Comparison of ENCODE assay signal across 8 cellular contexts in the genomic region with DNA sequence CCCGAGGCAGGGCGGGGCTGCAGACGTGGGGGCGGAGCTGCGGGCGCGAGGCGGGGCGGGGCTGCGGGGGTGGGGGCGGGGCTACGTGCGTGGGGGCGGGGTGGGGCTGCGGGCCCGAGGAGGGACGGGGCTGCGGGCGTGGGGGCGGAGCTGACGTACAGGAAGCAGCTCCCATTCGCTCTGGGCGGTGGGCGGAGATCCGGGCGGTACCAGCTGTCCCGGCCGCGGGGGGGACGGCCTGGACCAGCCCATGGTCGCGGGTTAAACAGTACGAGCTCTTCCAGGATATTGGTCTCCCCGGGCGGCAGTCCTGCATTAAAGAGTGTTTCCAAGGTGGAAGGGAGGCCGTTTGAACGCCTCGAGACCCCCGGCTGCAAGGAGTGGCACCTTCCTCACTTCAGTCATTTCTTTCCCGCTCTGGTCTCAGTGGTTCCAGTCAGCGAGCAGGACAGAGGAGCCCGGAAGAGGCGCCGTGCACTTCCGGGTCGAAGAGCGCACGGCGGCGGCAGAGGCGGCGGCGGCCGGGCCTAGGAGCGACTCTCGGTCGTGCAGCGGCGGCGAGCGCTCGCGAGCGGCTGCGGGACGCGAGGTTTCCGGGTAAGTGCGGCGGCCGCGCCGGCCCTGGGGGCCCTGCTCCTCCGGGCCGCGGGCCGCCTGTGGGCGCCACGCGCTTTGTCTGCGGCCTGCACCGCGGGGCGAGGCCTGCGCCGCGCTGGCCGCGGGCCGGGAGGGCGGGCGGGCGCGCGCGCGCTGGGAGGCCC. TPM values are rescaled to one million over a fixed set of nuclear protein-coding genes. Genes with fewer than 3 reads are reported as not detected.
DNase-seq lines count a peak whose midpoint lies in the region; ATAC-seq lines count a peak whose summit lies in the region.

A gene with protein sequence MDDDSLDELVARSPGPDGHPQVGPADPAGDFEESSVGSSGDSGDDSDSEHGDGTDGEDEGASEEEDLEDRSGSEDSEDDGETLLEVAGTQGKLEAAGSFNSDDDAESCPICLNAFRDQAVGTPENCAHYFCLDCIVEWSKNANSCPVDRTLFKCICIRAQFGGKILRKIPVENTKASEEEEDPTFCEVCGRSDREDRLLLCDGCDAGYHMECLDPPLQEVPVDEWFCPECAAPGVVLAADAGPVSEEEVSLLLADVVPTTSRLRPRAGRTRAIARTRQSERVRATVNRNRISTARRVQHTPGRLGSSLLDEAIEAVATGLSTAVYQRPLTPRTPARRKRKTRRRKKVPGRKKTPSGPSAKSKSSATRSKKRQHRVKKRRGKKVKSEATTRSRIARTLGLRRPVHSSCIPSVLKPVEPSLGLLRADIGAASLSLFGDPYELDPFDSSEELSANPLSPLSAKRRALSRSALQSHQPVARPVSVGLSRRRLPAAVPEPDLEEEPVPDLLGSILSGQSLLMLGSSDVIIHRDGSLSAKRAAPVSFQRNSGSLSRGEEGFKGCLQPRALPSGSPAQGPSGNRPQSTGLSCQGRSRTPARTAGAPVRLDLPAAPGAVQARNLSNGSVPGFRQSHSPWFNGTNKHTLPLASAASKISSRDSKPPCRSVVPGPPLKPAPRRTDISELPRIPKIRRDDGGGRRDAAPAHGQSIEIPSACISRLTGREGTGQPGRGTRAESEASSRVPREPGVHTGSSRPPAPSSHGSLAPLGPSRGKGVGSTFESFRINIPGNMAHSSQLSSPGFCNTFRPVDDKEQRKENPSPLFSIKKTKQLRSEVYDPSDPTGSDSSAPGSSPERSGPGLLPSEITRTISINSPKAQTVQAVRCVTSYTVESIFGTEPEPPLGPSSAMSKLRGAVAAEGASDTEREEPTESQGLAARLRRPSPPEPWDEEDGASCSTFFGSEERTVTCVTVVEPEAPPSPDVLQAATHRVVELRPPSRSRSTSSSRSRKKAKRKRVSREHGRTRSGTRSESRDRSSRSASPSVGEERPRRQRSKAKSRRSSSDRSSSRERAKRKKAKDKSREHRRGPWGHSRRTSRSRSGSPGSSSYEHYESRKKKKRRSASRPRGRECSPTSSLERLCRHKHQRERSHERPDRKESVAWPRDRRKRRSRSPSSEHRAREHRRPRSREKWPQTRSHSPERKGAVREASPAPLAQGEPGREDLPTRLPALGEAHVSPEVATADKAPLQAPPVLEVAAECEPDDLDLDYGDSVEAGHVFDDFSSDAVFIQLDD (N-terminal part only) (plus strand): TSS at position 475 of the 761 bp plus-strand sequence. CDS start 5,043 bp downstream, outside the sequence.

- CTCF ChIA-PET in activated CD8-positive, alpha-beta memory T cell treated with anti-CD3 and anti-CD28 coated beads for 36 hours (lab: Charles Lee) = interaction anchor here (0.9 to 1.5 kb wide), 3 partner anchors 17 to 37 kb away, joined by 3 to 5 read pairs (median 3); no protein-coding TSS in a partner anchor

- H3K9me3 ChIP-seq in effector memory CD4-positive, alpha-beta T cell (ENCODE audit: control insufficient read depth, low read length) = no peaks in the 10 kb centered on the region

- ATAC-seq in GM21360 (IDR thresholded peaks at IDR 0.05; ENCODE audit: unreplicated experiment) (peak; percentile 62), memory B cell (ENCODE audit: low read depth) (peak; percentile 85)

- H3K27me3 ChIP-seq in effector memory CD4-positive, alpha-beta T cell (replicated peaks; ENCODE audit: control insufficient read depth, insufficient read depth, low read length, poor library complexity, severe bottlenecking) = no peaks in the 10 kb centered on the region

- H3K36me3 Mint-ChIP-seq in memory B cell = peaks cover 2% of the 10 kb centered on the region

- H3K27ac ChIP-seq in effector memory CD4-positive, alpha-beta T cell (ENCODE audit: insufficient read depth, low read length, poor library complexity, severe bottlenecking) = peak within 1 kb of the TSS; percentile 92

- H3K4me3 Mint-ChIP-seq in memory B cell = peak within 1 kb of the TSS; percentile 96

- H3K4me1 Mint-ChIP-seq in memory B cell = peaks cover 30% of the 10 kb centered on the region

- no peaks in the 10 kb centered on the region for H3K36me3 ChIP-seq in effector memory CD4-positive, alpha-beta T cell (ENCODE audit: control insufficient read depth, insufficient read depth, low read length)

- H3K9me3 Mint-ChIP-seq in memory B cell = no peaks in the 10 kb centered on the region

- DNase-seq in COLO668 (lab: John Stamatoyannopoulos, UW; ENCODE audit: unreplicated experiment) (peak; percentile 79), HT1080 (ENCODE audit: low read depth) (peak; percentile 85), NOMO-1 (lab: John Stamatoyannopoulos, UW; ENCODE audit: unreplicated experiment in 2 of 2) (peak; percentile 85 to 88), memory B cell (ENCODE audit: low spot score in 2 of 2) (peak; percentile 95 to 96)
- peak; percentile 91 to 94 (median 93) for DNase-seq in effector memory CD4-positive, alpha-beta T cell
- DNase-seq in stimulated activated CD8-positive, alpha-beta memory T cell treated with anti-CD3 and anti-CD28 coated beads, Interleukin-12 subunit alpha, Interleukin-12 subunit beta, amount 100 ng/mL, for 1 hour (ENCODE audit: low read depth) = peak; percentile 92

- peaks cover 50% of the 10 kb centered on the region for H3K4me1 ChIP-seq in effector memory CD4-positive, alpha-beta T cell (ENCODE audit: control insufficient read depth, insufficient read depth, low read length, poor library complexity, severe bottlenecking)

- H3K27ac Mint-ChIP-seq in memory B cell = peak within 1 kb of the TSS; percentile 93

- POLR2A ChIA-PET in activated CD8-positive, alpha-beta memory T cell treated with anti-CD3 and anti-CD28 coated beads for 36 hours (lab: Charles Lee) = interaction anchor here (0.5 to 1.9 kb wide), 8 partner anchors 12 to 150 kb away, joined by 3 to 9 read pairs (median 4); a partner anchor contains a TSS

- peak within 1 kb of the TSS; percentile 88 for H3K4me3 ChIP-seq in effector memory CD4-positive, alpha-beta T cell (ENCODE audit: insufficient read depth, low read depth, low read length, poor library complexity, severe bottlenecking)

- H3K27me3 Mint-ChIP-seq in memory B cell = peaks cover 5% of the 10 kb centered on the region

RNA-seq across cellular contexts. Expression of the gene that starts here (rescaled TPM):
- total RNA-seq in HT1080 (2014; rRNA removed; shearing (Covaris generic)) = 37.0 and 40.5 TPM in 2 replicates
- 13.8 and 14.2 TPM in 2 replicates for polyA plus RNA-seq in HT1080 (2015; cell fraction: cytosol; rRNA removed)
- polyA plus RNA-seq in HT1080 (2015; cell fraction: nucleus; rRNA removed) = 34.4 and 35.3 TPM in 2 replicates
- 10 to 100 TPM; 46.0 to 47.4 TPM for total RNA-seq in activated CD8-positive, alpha-beta memory T cell treated with anti-CD3 and anti-CD28 coated beads for 36 hours

Comparison
In these comparisons a context has a peak if more than half of its experiments do, and no peak if none do; other contexts are left out.
1. Peak in every context shown above with its lines: DNase-seq, ATAC-seq, H3K4me3 ChIP-seq and H3K27ac ChIP-seq.